15 cellular contexts compared by ENCODE assay signal in genomic region chr9:9061599-9061998, GRCh38.
"Had no signal": no experiment of that assay in that cellular context is flagged by ENCODE, and none has a peak within 500 bp of the region (broad histone marks: within the 10 kb centered on the region; RNA-seq: fewer than 3 reads in every experiment).

No MANE protein-coding gene starts in this region.

- H3K9me3 Mint-ChIP-seq: activated T-helper 1 cell treated with anti-CD3 and anti-CD28 coated beads, Interleukin-12 subunit alpha, Interleukin-12 subunit beta, Interleukin-2, Interleukin-4 antibody, amounts not matched to agents 30 ng/mL and 10 ng/mL and 1 ng/mL, durations not matched to agents 14 hours and 24 hours and 36 hours had no signal

- ATAC-seq: activated CD4-positive, CD25-positive, alpha-beta regulatory T cell treated with anti-CD3 and anti-CD28 coated beads, Interleukin-2, amount 50 U/mL, for 24 hours; left lung; upper lobe of right lung had no signal

- H3K36me3 Mint-ChIP-seq: naive B cell had no signal

- H3K27ac Mint-ChIP-seq: activated T-helper 1 cell treated with anti-CD3 and anti-CD28 coated beads, Interleukin-12 subunit alpha, Interleukin-12 subunit beta, Interleukin-2, Interleukin-4 antibody, amounts not matched to agents 30 ng/mL and 10 ng/mL and 1 ng/mL, durations not matched to agents 14 hours and 24 hours and 36 hours; naive B cell had no signal

- DNase-seq: activated CD4-positive, alpha-beta T cell treated with anti-CD3 and anti-CD28 coated beads, Interleukin-2, amount 50 U/mL, for 1 hour; activated naive CD4-positive, alpha-beta T cell; anterior cingulate cortex; brain microvascular endothelial cell; effector CD4-positive, alpha-beta T cell; islet precursor cell; left lung; mammary epithelial cell; naive B cell; ovary; sigmoid colon; spleen; upper lobe of right lung had no signal
